ENCODE assay signal across 18 cellular contexts in the genomic region with DNA sequence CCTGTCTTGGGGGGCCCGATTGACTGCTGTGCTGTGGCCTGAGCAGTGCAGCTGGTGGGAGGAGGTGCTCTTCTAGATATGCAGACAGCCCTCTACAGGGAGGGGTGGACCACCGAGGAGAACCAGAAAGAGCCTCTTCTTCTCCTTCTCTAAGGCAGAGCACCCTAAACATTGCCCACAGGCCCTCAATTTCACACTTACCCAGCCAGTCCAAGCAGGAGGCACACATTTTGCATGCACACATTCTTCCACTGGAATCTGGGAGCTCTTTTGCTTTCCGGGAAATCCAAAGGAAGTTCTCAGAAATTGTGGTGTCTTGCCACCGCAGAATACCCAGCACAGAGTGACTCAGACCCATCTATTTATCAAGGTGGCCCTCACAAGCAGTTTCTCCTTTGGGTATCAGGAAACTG. TPM values are rescaled to one million over a fixed set of nuclear protein-coding genes. Genes with fewer than 3 reads are reported as not detected.
A peak's percentile ranks its signal among the peaks of the same experiment; 100 is the strongest.
DNase-seq lines count a peak whose midpoint lies in the region; ATAC-seq and TF ChIP-seq lines count a peak whose summit lies in the region.
"Had no signal": no experiment of that assay in that cellular context is flagged by ENCODE, and none has a peak within 500 bp of the region (broad histone marks: within the 10 kb centered on the region; RNA-seq: fewer than 3 reads in every experiment).

No MANE protein-coding gene starts in this region.

- H3K27me3 ChIP-seq in SJSA1 (replicated peaks) = no peaks in the 10 kb centered on the region
- no peaks in the 10 kb centered on the region for H3K27me3 ChIP-seq in Caco-2 (replicated peaks; ENCODE audit: control insufficient read depth, insufficient read depth, low read length)
- H3K27me3 ChIP-seq: ascending aorta had no signal

- CTCF ChIA-PET in Caco-2 (lab: Charles Lee) = no interaction called here

- H3K9me3 ChIP-seq in SJSA1 (replicated peaks) (no peaks in the 10 kb centered on the region), Caco-2 (no peaks in the 10 kb centered on the region)
- H3K9me3 ChIP-seq: ascending aorta had no signal

- H3K27ac Mint-ChIP-seq in activated T-cell treated with anti-CD3 and anti-CD28 coated beads, Interleukin-2, amount 50 U/mL, for 72 hours = no peak overlapping the region
- no peak overlapping the region for H3K27ac Mint-ChIP-seq in Caco-2 (ENCODE audit: unreplicated experiment)
- H3K27ac Mint-ChIP-seq: activated T-helper 1 cell treated with anti-CD3 and anti-CD28 coated beads, Interleukin-12 subunit alpha, Interleukin-12 subunit beta, Interleukin-2, Interleukin-4 antibody, amounts not matched to agents 30 ng/mL and 10 ng/mL and 1 ng/mL, durations not matched to agents 14 hours and 24 hours and 36 hours; IgD-negative memory B cell had no signal

- H3K9me3 Mint-ChIP-seq in activated T-cell treated with anti-CD3 and anti-CD28 coated beads, Interleukin-2, amount 50 U/mL, for 72 hours = peaks cover 0 to 2% of the 10 kb centered on the region in 2 donors
- no peaks in the 10 kb centered on the region for H3K9me3 Mint-ChIP-seq in Caco-2 (ENCODE audit: unreplicated experiment)
- H3K9me3 Mint-ChIP-seq: activated T-helper 1 cell treated with anti-CD3 and anti-CD28 coated beads, Interleukin-12 subunit alpha, Interleukin-12 subunit beta, Interleukin-2, Interleukin-4 antibody, amounts not matched to agents 30 ng/mL and 10 ng/mL and 1 ng/mL, durations not matched to agents 14 hours and 24 hours and 36 hours; IgD-negative memory B cell had no signal

- peaks cover 45% of the 10 kb centered on the region for H3K4me1 ChIP-seq in SJSA1 (replicated peaks)
- 0 out of 2 replicates have a peak, but pooled peaks cover 7% of the 10 kb centered on the region for H3K4me1 ChIP-seq in Caco-2

- H3K4me1 Mint-ChIP-seq in activated T-cell treated with anti-CD3 and anti-CD28 coated beads, Interleukin-2, amount 50 U/mL, for 72 hours (ENCODE audit: low read depth) = peaks cover 33% of the 10 kb centered on the region
- H3K4me1 Mint-ChIP-seq in Caco-2 (ENCODE audit: low read depth, unreplicated experiment) = peaks cover 2% of the 10 kb centered on the region

- H3K27ac ChIP-seq in SJSA1 = peak overlapping the region; percentile 71
- H3K27ac ChIP-seq: ascending aorta had no signal

- ATAC-seq in activated T-cell treated with anti-CD3 and anti-CD28 coated beads, Interleukin-2, amount 50 U/mL, for 72 hours (replicated peaks in 1 of 2) = peak; percentile 32 to 49
- ATAC-seq in activated CD4-positive, CD25-positive, alpha-beta regulatory T cell treated with anti-CD3 and anti-CD28 coated beads, Interleukin-2, amount 50 U/mL, for 24 hours = no peak
- no peak for ATAC-seq in left cardiac atrium
- ATAC-seq: left lobe of liver had no signal

- BruUV-seq in Caco-2 (replicated peaks; lab: Mats Ljungman, UMichigan) = no TSS peak

- DNase-seq in activated T-cell treated with anti-CD3 and anti-CD28 coated beads, Interleukin-2, amount 50 U/mL, for 72 hours = no peak
- no peak for DNase-seq in activated T-cell treated with anti-CD3 and anti-CD28 coated beads, Interleukin-2, amount 50 U/mL, for 1 hour
- DNase-seq in SJSA1 (ENCODE audit: low read depth in 1 of 2, low spot score in 2 of 2) (peak; percentile 73 to 77), glomerular visceral epithelial cell (ENCODE audit: extremely low spot score) (peak; percentile 45), Caco-2 (no peak), GOT3 (lab: John Stamatoyannopoulos, UW) (no peak), left cardiac atrium (no peak)
- DNase-seq: activated CD4-positive, CD25-positive, alpha-beta regulatory T cell treated with anti-CD3 and anti-CD28 coated beads, Interleukin-2, amount 50 U/mL, for 72 hours; Calu3; NCI-H1694; NCI-H510A; stimulated activated CD4-positive, alpha-beta T cell treated with anti-CD3 and anti-CD28 coated beads, Interleukin-1b, Interleukin-23, amount 100 ng/mL, for 48 hours; SW 1271 had no signal

- H3K36me3 Mint-ChIP-seq in activated T-cell treated with anti-CD3 and anti-CD28 coated beads, Interleukin-2, amount 50 U/mL, for 72 hours (ENCODE audit: insufficient read depth in 2 of 2) = no peaks in the 10 kb centered on the region
- H3K36me3 Mint-ChIP-seq in Caco-2 (ENCODE audit: insufficient read depth, unreplicated experiment) = no peaks in the 10 kb centered on the region

- H3K4me3 Mint-ChIP-seq in activated T-cell treated with anti-CD3 and anti-CD28 coated beads, Interleukin-2, amount 50 U/mL, for 72 hours = no peak overlapping the region
- no peak overlapping the region for H3K4me3 Mint-ChIP-seq in Caco-2 (ENCODE audit: unreplicated experiment)
- H3K4me3 Mint-ChIP-seq: activated T-helper 1 cell treated with anti-CD3 and anti-CD28 coated beads, Interleukin-12 subunit alpha, Interleukin-12 subunit beta, Interleukin-2, Interleukin-4 antibody, amounts not matched to agents 30 ng/mL and 10 ng/mL and 1 ng/mL, durations not matched to agents 14 hours and 24 hours and 36 hours had no signal

- POLR2A ChIA-PET in Caco-2 (lab: Charles Lee) = no interaction called here

- H3K36me3 ChIP-seq in SJSA1 (no peaks in the 10 kb centered on the region), Caco-2 (ENCODE audit: control insufficient read depth, insufficient read depth, low read length) (no peaks in the 10 kb centered on the region)
- H3K36me3 ChIP-seq: ascending aorta had no signal

- intact Hi-C loops in Caco-2 (cut with micrococcal nuclease; ENCODE audit: unreplicated experiment) (no loop called here), left cardiac atrium (cut with DNase I) (no loop called here)

- no peak for TF ChIP-seq CTCF in Caco-2 (IDR thresholded peaks at IDR 0.05; ENCODE audit: insufficient read depth in 1 of 2, low read depth in 1 of 2, low read length in 1 of 2, severe bottlenecking in 1 of 2, unreplicated experiment in 1 of 2)

- H3K27me3 Mint-ChIP-seq in activated T-cell treated with anti-CD3 and anti-CD28 coated beads, Interleukin-2, amount 50 U/mL, for 72 hours (ENCODE audit: low read depth) = no peaks in the 10 kb centered on the region
- no peaks in the 10 kb centered on the region for H3K27me3 Mint-ChIP-seq in Caco-2 (ENCODE audit: insufficient read depth, unreplicated experiment)

- H3K4me3 ChIP-seq in SJSA1 = no peak overlapping the region
- no peak overlapping the region for H3K4me3 ChIP-seq in Caco-2 (ENCODE audit: low read depth, low read length)
- H3K4me3 ChIP-seq: ascending aorta had no signal

RNA-seq across cellular contexts. Expression of gene EEPD1, which starts 45.8 kb away (rescaled TPM):
- 1 to 10 TPM; 1.2 to 1.8 TPM for total RNA-seq in activated T-cell treated with anti-CD3 and anti-CD28 coated beads, Interleukin-2, amount 50 U/mL, for 72 hours
- total RNA-seq in SJSA1 (2014; rRNA removed; shearing (Covaris generic)) = 12.4 and 27.6 TPM in 2 replicates
- total RNA-seq in Caco-2 (2022) = 1.8 and 2.1 TPM in 2 replicates
- total RNA-seq in left cardiac atrium = 10 to 100 TPM in 1 of 2 donors, 1 to 10 TPM in 1; 5.2 to 10.8 TPM

Comparison
In these comparisons a context has a peak if more than half of its experiments do, and no peak if none do; other contexts are left out.
1. ATAC-seq: peak in activated T-cell treated with anti-CD3 and anti-CD28 coated beads, Interleukin-2, amount 50 U/mL, for 72 hours (2 of 2); none in activated CD4-positive, CD25-positive, alpha-beta regulatory T cell treated with anti-CD3 and anti-CD28 coated beads, Interleukin-2, amount 50 U/mL, for 24 hours (0 of 2) and left cardiac atrium (0 of 2).
2. DNase-seq: peak in SJSA1 (2 of 2) and glomerular visceral epithelial cell (single experiment); none in activated T-cell treated with anti-CD3 and anti-CD28 coated beads, Interleukin-2, amount 50 U/mL, for 72 hours (0 of 2), activated T-cell treated with anti-CD3 and anti-CD28 coated beads, Interleukin-2, amount 50 U/mL, for 1 hour (single experiment), Caco-2 (0 of 2), GOT3 (single experiment) and left cardiac atrium (single experiment).